In genomic region chr3:126912027-126912422, GRCh38 we compare ENCODE assay signal across 10 cellular contexts.
A peak's percentile ranks its signal among the peaks of the same experiment; 100 is the strongest.
DNase-seq lines count a peak whose midpoint lies in the region; ATAC-seq and TF ChIP-seq lines count a peak whose summit lies in the region.
"Had no signal": no experiment of that assay in that cellular context is flagged by ENCODE, and none has a peak within 500 bp of the region (broad histone marks: within the 10 kb centered on the region; RNA-seq: fewer than 3 reads in every experiment).

No MANE protein-coding gene starts in this region.

- H3K36me3 ChIP-seq in mucosa of rectum (ENCODE audit: control insufficient read depth in 2 of 2, insufficient read depth in 2 of 2, low read length in 2 of 2): peaks cover 0 to 2% of the 10 kb centered on the region in 2 donors
- H3K36me3 ChIP-seq: uterus had no signal

- H3K27ac Mint-ChIP-seq in CD14-positive monocyte: peak overlapping the region; percentile 94 to 97 (median 96)
- H3K27ac Mint-ChIP-seq in HFFc6: peak overlapping the region; percentile 99
- H3K27ac Mint-ChIP-seq in activated naive CD8-positive, alpha-beta T cell treated with anti-CD3 and anti-CD28 coated beads for 36 hours: peak overlapping the region; percentile 94

- H3K4me1 ChIP-seq in mucosa of rectum (ENCODE audit: control insufficient read depth in 2 of 2, insufficient read depth in 2 of 2, low read length in 2 of 2): peaks cover 8 to 19% of the 10 kb centered on the region in 2 donors
- H3K4me1 ChIP-seq: uterus had no signal

- ATAC-seq in GM18505 (IDR thresholded peaks at IDR 0.05; ENCODE audit: unreplicated experiment): no peak

- peak overlapping the region; percentile 67 to 82 for H3K4me3 Mint-ChIP-seq in CD14-positive monocyte
- peak overlapping the region; percentile 61 for H3K4me3 Mint-ChIP-seq in HFFc6
- H3K4me3 Mint-ChIP-seq in activated naive CD8-positive, alpha-beta T cell treated with anti-CD3 and anti-CD28 coated beads for 36 hours: peak overlapping the region; percentile 40

- peaks cover 38% of the 10 kb centered on the region for H3K4me1 Mint-ChIP-seq in CD14-positive monocyte
- H3K4me1 Mint-ChIP-seq in HFFc6 (ENCODE audit: low read depth): peaks cover 40% of the 10 kb centered on the region
- H3K4me1 Mint-ChIP-seq in activated naive CD8-positive, alpha-beta T cell treated with anti-CD3 and anti-CD28 coated beads for 36 hours: peaks cover 31% of the 10 kb centered on the region

- H3K9ac ChIP-seq in mucosa of rectum (ENCODE audit: low read depth in 1 of 2, low read length in 2 of 2): no peak overlapping the region

- TF ChIP-seq CTCF in CD14-positive monocyte (IDR thresholded peaks at IDR 0.05) (no peak), HFFc6 (IDR thresholded peaks at IDR 0.05) (no peak)

- no peak for DNase-seq in CD14-positive monocyte (ENCODE audit: low spot score)
- no peak for DNase-seq in HFFc6
- DNase-seq in activated naive CD8-positive, alpha-beta T cell treated with anti-CD3 and anti-CD28 coated beads for 36 hours: peak; percentile 8
- DNase-seq in NCI-H187 treated with DMSO at 0.1 percent for 48 hours (lab: John Stamatoyannopoulos, UW): no peak
- no peak for DNase-seq in NCI-H748 (lab: John Stamatoyannopoulos, UW; ENCODE audit: unreplicated experiment)
- DNase-seq in stimulated activated CD4-positive, alpha-beta T cell treated with anti-CD3 and anti-CD28 coated beads, Interleukin-4, amount 100 ng/mL, for 1 hour: no peak
- DNase-seq: NCI-H187 had no signal

- no peak for TF ChIP-seq POLR2A in GM18505 (IDR thresholded peaks at IDR 0.05; ENCODE audit: borderline replicate concordance, extremely low read depth, insufficient read depth, insufficient read length)

- intact Hi-C loops in CD14-positive monocyte (cut with micrococcal nuclease): loop anchor here in 1 of 2 donors (10.0 kb wide), 1 partner anchor 393 kb away; no protein-coding TSS in a partner anchor

- H3K27me3 ChIP-seq in mucosa of rectum (ENCODE audit: control insufficient read depth in 2 of 2, insufficient read depth in 2 of 2, low read length in 2 of 2): no peaks in the 10 kb centered on the region
- H3K27me3 ChIP-seq: uterus had no signal

- H3K9me3 ChIP-seq in mucosa of rectum (ENCODE audit: control insufficient read depth in 2 of 2, low read length in 2 of 2): no peaks in the 10 kb centered on the region
- H3K9me3 ChIP-seq: uterus had no signal

- H3K36me3 Mint-ChIP-seq in CD14-positive monocyte (peaks cover 22 to 39% of the 10 kb centered on the region in 2 donors), HFFc6 (ENCODE audit: low read depth) (peaks cover 15% of the 10 kb centered on the region)
- peaks cover 30% of the 10 kb centered on the region for H3K36me3 Mint-ChIP-seq in activated naive CD8-positive, alpha-beta T cell treated with anti-CD3 and anti-CD28 coated beads for 36 hours

- H3K27ac ChIP-seq in mucosa of rectum (ENCODE audit: low read depth in 2 of 2, low read length in 2 of 2): peak overlapping the region; percentile 48 to 74
- H3K27ac ChIP-seq: uterus had no signal

- H3K27me3 Mint-ChIP-seq in CD14-positive monocyte (ENCODE audit: low read depth in 3 of 3): peaks cover 39 to 52% (median 41%) of the 10 kb centered on the region in 3 donors
- no peaks in the 10 kb centered on the region; the same call in 1 of the 2 replicates for H3K27me3 Mint-ChIP-seq in HFFc6 (ENCODE audit: insufficient read depth)
- H3K27me3 Mint-ChIP-seq in activated naive CD8-positive, alpha-beta T cell treated with anti-CD3 and anti-CD28 coated beads for 36 hours: no peaks in the 10 kb centered on the region

- H3K9me3 Mint-ChIP-seq in CD14-positive monocyte: peaks cover 5 to 57% (median 17%) of the 10 kb centered on the region in 7 donors
- no peaks in the 10 kb centered on the region for H3K9me3 Mint-ChIP-seq in HFFc6
- peaks cover 3% of the 10 kb centered on the region for H3K9me3 Mint-ChIP-seq in activated naive CD8-positive, alpha-beta T cell treated with anti-CD3 and anti-CD28 coated beads for 36 hours

- H3K4me3 ChIP-seq in mucosa of rectum (ENCODE audit: low read length in 2 of 2): no peak overlapping the region
- H3K4me3 ChIP-seq: uterus had no signal
